ENCODE assay signal across 8 cellular contexts in genomic region chr10:132352462-132353308, GRCh38. TPM values are rescaled to one million over a fixed set of nuclear protein-coding genes. Genes with fewer than 3 reads are reported as not detected.
DNase-seq lines count a peak whose midpoint lies in the region; ATAC-seq and TF ChIP-seq lines count a peak whose summit lies in the region.
"Not testable (repeated sequence)": the region's sequence is repeated elsewhere in the genome, so short reads cannot be mapped to it uniquely, and the experiment has no call there.

No MANE protein-coding gene starts in this region.

- TF ChIP-seq CTCF in AG04450 (IDR thresholded peaks at IDR 0.05; ENCODE audit: low read depth, low read length) (peak; percentile 69), lower lobe of right lung (IDR thresholded peaks at IDR 0.05) (peak; percentile 74)

- CTCF ChIA-PET in AG04450 (lab: Charles Lee), result interaction anchor here (1.1 to 1.6 kb wide), 8 partner anchors 8 to 210 kb away, joined by 3 to 8 read pairs (median 3); no protein-coding TSS in a partner anchor

- H3K4me3 ChIP-seq in AG04450 (ENCODE audit: low read depth, low read length); MG63; lower lobe of right lung: not testable (repeated sequence)

- intact Hi-C loops in lower lobe of right lung (cut with DNase I), result not testable (repeated sequence)

- peak; percentile 30 for DNase-seq in AG04450 (ENCODE audit: low read depth, low spot score)
- DNase-seq in MG63, result peak; percentile 48
- peak; percentile 40 to 65 (median 58) for DNase-seq in T-helper 2 cell
- DNase-seq in activated effector memory CD4-positive, alpha-beta T cell treated with anti-CD3 and anti-CD28 coated beads, Interleukin-2, amount 50 U/mL, for 16 hours, result peak; percentile 89
- DNase-seq in erythroblast (lab: John Stamatoyannopoulos, UW), result peak; percentile 64 to 83
- peak; percentile 83 for DNase-seq in lower lobe of right lung
- peak; percentile 65 for DNase-seq in stimulated activated CD4-positive, alpha-beta T cell treated with anti-CD3 and anti-CD28 coated beads, Interleukin-2, amount 100 ng/mL, for 4 hours (ENCODE audit: low read depth)

- not testable (repeated sequence) for H3K9me3 ChIP-seq in AG04450 (ENCODE audit: control insufficient read depth, insufficient read depth, low read length); MG63; lower lobe of right lung

- H3K27me3 ChIP-seq in AG04450 (ENCODE audit: control insufficient read depth, insufficient read depth, low read length); MG63; lower lobe of right lung (ENCODE audit: low read depth): not testable (repeated sequence)

- H3K4me1 ChIP-seq in lower lobe of right lung, result not testable (repeated sequence)

- H3K36me3 ChIP-seq in MG63, result not testable (repeated sequence)
- peaks cover 23% of the 10 kb centered on the region for H3K36me3 ChIP-seq in lower lobe of right lung

- H3K27ac ChIP-seq in AG04450 (ENCODE audit: low read depth, low read length); lower lobe of right lung: not testable (repeated sequence)

- POLR2A ChIA-PET in AG04450 (lab: Yijun Ruan, JAX), result not testable (repeated sequence)

- TF ChIP-seq POLR2A in erythroblast (IDR thresholded peaks at IDR 0.05; ENCODE audit: low read length), result not testable (repeated sequence)

- ATAC-seq in GM18517 (IDR thresholded peaks at IDR 0.05; ENCODE audit: unreplicated experiment), result peak; percentile 55
- peak; percentile 65 to 76 for ATAC-seq in lower lobe of right lung

RNA-seq across cellular contexts. Expression of gene LRRC27, which starts 20.7 kb away (rescaled TPM):
- 9.2 and 12.9 TPM in 2 replicates for polyA plus RNA-seq in AG04450 (2011; rRNA removed)
- polyA minus RNA-seq in AG04450 (2011; rRNA and poly(A)+ RNA removed), result 5.0 and 6.8 TPM in 2 replicates
- 8.3 and 13.7 TPM in 2 replicates for total RNA-seq in MG63 (2014; rRNA removed; shearing (Covaris generic); ENCODE audit: low replicate concordance)
- 15.5 TPM for total RNA-seq in lower lobe of right lung

RNA-seq across cellular contexts. Expression of gene PWWP2B, which starts 44.3 kb away (rescaled TPM):
- polyA plus RNA-seq in AG04450 (2011; rRNA removed), result 1.1 and 1.6 TPM in 2 replicates
- 0.87 and 1.00 TPM in 2 replicates for polyA minus RNA-seq in AG04450 (2011; rRNA and poly(A)+ RNA removed)
- total RNA-seq in MG63 (2014; rRNA removed; shearing (Covaris generic); ENCODE audit: low replicate concordance), result 20.1 and 25.2 TPM in 2 replicates
- 25.2 TPM for total RNA-seq in lower lobe of right lung

RNA-seq across cellular contexts. Expression of gene STK32C, which starts 44.9 kb away (rescaled TPM):
- 5.0 and 5.3 TPM in 2 replicates for polyA plus RNA-seq in AG04450 (2011; rRNA removed)
- 4.3 and 6.5 TPM in 2 replicates for polyA minus RNA-seq in AG04450 (2011; rRNA and poly(A)+ RNA removed)
- 25.9 and 36.6 TPM in 2 replicates for total RNA-seq in MG63 (2014; rRNA removed; shearing (Covaris generic); ENCODE audit: low replicate concordance)
- 14.1 TPM for total RNA-seq in lower lobe of right lung

Comparison
In these comparisons a context has a peak if more than half of its experiments do, and no peak if none do; other contexts are left out.
1. DNase-seq: peak in every context shown above with its lines; median percentile 89 in activated effector memory CD4-positive, alpha-beta T cell treated with anti-CD3 and anti-CD28 coated beads, Interleukin-2, amount 50 U/mL, for 16 hours; 83 in lower lobe of right lung; 74 in erythroblast; 65 in stimulated activated CD4-positive, alpha-beta T cell treated with anti-CD3 and anti-CD28 coated beads, Interleukin-2, amount 100 ng/mL, for 4 hours; 58 in T-helper 2 cell; 48 in MG63; 30 in AG04450.